19 cellular contexts compared by ENCODE assay signal in the genomic region with DNA sequence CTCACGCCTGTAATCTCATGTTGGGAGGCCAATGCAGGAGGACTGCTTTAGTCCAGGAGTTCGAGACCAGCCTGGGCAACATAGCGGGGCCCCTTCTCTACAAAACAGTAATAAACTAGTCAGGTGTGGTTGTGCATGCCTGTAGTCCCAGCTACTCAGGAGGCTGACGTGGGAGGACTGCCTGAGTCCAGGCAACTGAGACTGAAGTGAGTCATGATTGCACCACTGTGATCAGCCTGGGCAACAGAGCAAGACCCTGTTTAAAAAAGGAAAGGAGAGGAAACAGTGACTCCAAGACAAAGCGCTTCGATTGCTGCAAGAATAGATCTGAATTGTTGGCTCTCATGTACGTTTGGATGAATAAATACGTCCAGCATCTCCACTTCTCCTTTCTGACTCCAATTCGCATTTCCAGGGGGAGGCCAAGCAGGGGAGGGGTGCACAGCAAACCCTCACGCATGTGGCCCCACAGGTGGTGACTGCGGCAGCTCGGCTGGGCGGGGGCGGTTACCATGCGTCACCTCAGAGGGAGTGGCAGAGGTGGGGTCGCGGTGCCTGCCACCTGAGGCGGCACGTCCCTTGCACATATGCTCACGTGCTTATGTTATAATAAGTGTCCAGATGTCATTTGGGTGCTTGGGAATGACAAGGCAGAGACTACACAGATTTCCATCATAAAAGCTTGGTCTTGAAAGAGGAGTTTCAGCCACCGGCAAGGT.
"Had no signal": no experiment of that assay in that cellular context is flagged by ENCODE, and none has a peak within 500 bp of the region (broad histone marks: within the 10 kb centered on the region; RNA-seq: fewer than 3 reads in every experiment).

No MANE protein-coding gene starts in this region.

- H3K27me3 ChIP-seq: ascending aorta, breast epithelium, right lobe of liver had no signal

- H3K4me3 Mint-ChIP-seq: activated B cell treated with CpG ODN at 0.5 μM for 24 hours; activated CD4-positive, alpha-beta T cell treated with anti-CD3 and anti-CD28 coated beads, Interleukin-2, amount 10 ng/mL, durations not matched to agents 7 days and 5 days; immature natural killer cell had no signal

- DNase-seq: activated B cell treated with CpG ODN at 0.5 μM for 24 hours; activated CD4-positive, alpha-beta T cell treated with anti-CD3 and anti-CD28 coated beads, Interleukin-2, amount 10 ng/mL, durations not matched to agents 7 days and 5 days; activated CD8-positive, alpha-beta memory T cell treated with anti-CD3 and anti-CD28 coated beads, Interleukin-2, amount 50 U/mL, for 48 hours; activated naive CD4-positive, alpha-beta T cell; cerebellar nuclear complex; effector CD8-positive, alpha-beta T cell; esophagus squamous epithelium; foreskin melanocyte; immature natural killer cell; lower lobe of right lung; nephron progenitor cell; occipital lobe; right lobe of liver; stimulated activated CD4-positive, alpha-beta T cell treated with anti-CD3 and anti-CD28 coated beads, Interleukin-1b, Interleukin-23, amount 100 ng/mL, for 48 hours; T-helper 1 cell had no signal

- H3K9me3 Mint-ChIP-seq: activated B cell treated with CpG ODN at 0.5 μM for 24 hours; activated CD4-positive, alpha-beta T cell treated with anti-CD3 and anti-CD28 coated beads, Interleukin-2, amount 10 ng/mL, durations not matched to agents 7 days and 5 days; immature natural killer cell; nephron progenitor cell had no signal

- H3K27ac Mint-ChIP-seq: activated B cell treated with CpG ODN at 0.5 μM for 24 hours; activated CD4-positive, alpha-beta T cell treated with anti-CD3 and anti-CD28 coated beads, Interleukin-2, amount 10 ng/mL, durations not matched to agents 7 days and 5 days; immature natural killer cell had no signal

- H3K4me3 ChIP-seq: ascending aorta, breast epithelium, esophagus squamous epithelium, lower lobe of right lung, right lobe of liver had no signal

- H3K9me3 ChIP-seq: ascending aorta, breast epithelium, esophagus squamous epithelium, lower lobe of right lung, right lobe of liver had no signal

- H3K36me3 ChIP-seq: breast epithelium, right lobe of liver had no signal

- H3K27me3 Mint-ChIP-seq: activated CD4-positive, alpha-beta T cell treated with anti-CD3 and anti-CD28 coated beads, Interleukin-2, amount 10 ng/mL, durations not matched to agents 7 days and 5 days had no signal

- H3K27ac ChIP-seq: ascending aorta, breast epithelium, esophagus squamous epithelium, lower lobe of right lung, right lobe of liver had no signal

- H3K4me1 Mint-ChIP-seq: activated B cell treated with CpG ODN at 0.5 μM for 24 hours; activated CD4-positive, alpha-beta T cell treated with anti-CD3 and anti-CD28 coated beads, Interleukin-2, amount 10 ng/mL, durations not matched to agents 7 days and 5 days; immature natural killer cell had no signal

- ATAC-seq: lower lobe of right lung had no signal

- H3K4me1 ChIP-seq: ascending aorta, breast epithelium, lower lobe of right lung, right lobe of liver had no signal

- FAIRE-seq: endothelial cell of umbilical vein, urothelium cell line had no signal
